ENCODE assay signal across 25 cellular contexts in genomic region chr1:243440406-243440805, GRCh38.
A peak's percentile ranks its signal among the peaks of the same experiment; 100 is the strongest.
DNase-seq lines count a peak whose midpoint lies in the region; FAIRE-seq and TF ChIP-seq lines count a peak whose summit lies in the region.
"Had no signal": no experiment of that assay in that cellular context is flagged by ENCODE, and none has a peak within 500 bp of the region (broad histone marks: within the 10 kb centered on the region; RNA-seq: fewer than 3 reads in every experiment).

No MANE protein-coding gene starts in this region.

- no peaks in the 10 kb centered on the region for H3K79me2 ChIP-seq in H1 (ENCODE audit: control insufficient read depth in 1 of 2, insufficient read depth in 2 of 2, low read length in 2 of 2)

- WGBS in H1 (ENCODE audit: extremely low coverage in 1 of 2, insufficient coverage in 1 of 2, insufficient read length in 1 of 2, insufficient replicate concordance in 2 of 2, low coverage in 1 of 2, low lambda C conversion rate in 2 of 2, missing lambda C conversion rate in 1 of 2), 2 experiments: 83% methylated on average over 2 of the region's 2 CpGs; no CpG with 5 or more reads in 1 of the 2 experiments

- BruUV-seq in A673 (replicated peaks; lab: Mats Ljungman, UMichigan): no TSS peak

- no peak overlapping the region for H2AK5ac ChIP-seq in H1 (ENCODE audit: low read depth, low read length)

- POLR2A ChIA-PET in H1 (lab: Charles Lee; ENCODE audit: partially characterized antibody): interaction anchor here (1.5 kb wide), 1 partner anchor 13 kb away, joined by 4 read pairs; no protein-coding TSS in a partner anchor
- POLR2A ChIA-PET in A673 (lab: Charles Lee; ENCODE audit: low non-redundant PET): no interaction called here

- no peak for FAIRE-seq in H1 (lab: Jason Lieb, UNC)
- FAIRE-seq: GM12892, GM18507, RCC 7860 had no signal

- intact Hi-C loops in A673 (cut with micrococcal nuclease; ENCODE audit: unreplicated experiment): no loop called here

- TF ChIP-seq POLR2A in H1 (IDR thresholded peaks at IDR 0.05; ENCODE audit: control extremely low read depth in 1 of 2, low read depth in 2 of 2, low read length in 2 of 2) (no peak), erythroblast (IDR thresholded peaks at IDR 0.05; ENCODE audit: low read length) (no peak)

- H4K8ac ChIP-seq in H1 (ENCODE audit: extremely low read depth, insufficient read depth, low read length): no peak overlapping the region

- no peak overlapping the region for H2AFZ ChIP-seq in H1 (ENCODE audit: low read length)

- no peaks in the 10 kb centered on the region for H3K36me3 ChIP-seq in HAP-1 (replicated peaks)
- no peaks in the 10 kb centered on the region for H3K36me3 ChIP-seq in NT2/D1 (ENCODE audit: insufficient read depth, insufficient read length, low read length)
- no peaks in the 10 kb centered on the region for H3K36me3 ChIP-seq in H1 (ENCODE audit: control insufficient read depth in 2 of 4, insufficient read depth in 4 of 4, low read length in 3 of 4)
- no peaks in the 10 kb centered on the region for H3K36me3 ChIP-seq in A673 (ENCODE audit: insufficient read depth, low read length, poor library complexity, severe bottlenecking)
- no peaks in the 10 kb centered on the region for H3K36me3 ChIP-seq in brain microvascular endothelial cell (replicated peaks)

- no peak overlapping the region for H3K14ac ChIP-seq in H1 (ENCODE audit: insufficient read length)

- DNase-seq in HAP-1 (ENCODE audit: low spot score in 2 of 2) (peak; percentile 69 to 74), NT2/D1 (ENCODE audit: low read depth, low spot score) (peak; percentile 67), H1 (ENCODE audit: low read depth in 1 of 2, low spot score in 2 of 2) (peak in 1 of 2 experiments; percentile 19), islet precursor cell (peak; percentile 68), A673 (ENCODE audit: low spot score) (no peak), retina (no peak), brain microvascular endothelial cell (no peak), erythroblast (lab: John Stamatoyannopoulos, UW) (no peak)
- DNase-seq: C1 segment of cervical spinal cord; CD8-positive, alpha-beta memory T cell; DMS53; EL; GOT3; HFFc6; KG1; MV-4-11; NCI-H2029; NCI-H2171 treated with DMSO at 0.1 percent for 48 hours; NCI-H446 treated with DMSO at 0.1 percent for 48 hours; NK-92 treated with Interleukin-12 subunit alpha and Interleukin-12 subunit beta, amount 100 ng/mL, for 24 hours; Right ventricle myocardium superior; SK-N-SH had no signal

- H4K20me1 ChIP-seq in H1 (replicated peaks in 1 of 2; ENCODE audit: control insufficient read depth in 1 of 2, insufficient read depth in 2 of 2, low read length in 2 of 2): no peaks in the 10 kb centered on the region

- H3K23me2 ChIP-seq in H1 (ENCODE audit: low read depth, low read length): no peaks in the 10 kb centered on the region

- 0 out of 2 replicates have a peak overlapping the region, but pooled peaks have one; percentile 14 for H2BK12ac ChIP-seq in H1 (ENCODE audit: low read depth, low read length)

- TF ChIP-seq CTCF in H1 (IDR thresholded peaks at IDR 0.05; ENCODE audit: control extremely low read depth in 1 of 3, insufficient read depth in 1 of 3, low read depth in 1 of 3, low read length in 3 of 3): no peak
- no peak for TF ChIP-seq CTCF in A673 (conservative IDR thresholded peaks at IDR 0.05; ENCODE audit: low read depth, low read length)
- TF ChIP-seq CTCF in brain microvascular endothelial cell (IDR thresholded peaks at IDR 0.05; ENCODE audit: low read depth, low read length, missing control alignments): no peak

- H4K91ac ChIP-seq in H1 (replicated peaks; ENCODE audit: insufficient read length, low read length): no peak overlapping the region

- H3K4ac ChIP-seq in H1 (replicated peaks; ENCODE audit: insufficient read length, low read depth, low read length): no peak overlapping the region

- no peak overlapping the region for H3K56ac ChIP-seq in H1 (replicated peaks; ENCODE audit: insufficient read length, low read depth, low read length)

- TF ChIP-seq EP300 in H1 (IDR thresholded peaks at IDR 0.05; ENCODE audit: borderline replicate concordance in 1 of 2, low read depth in 2 of 2, low read length in 2 of 2): no peak

- H2BK20ac ChIP-seq in H1 (ENCODE audit: low read length): no peak overlapping the region

- in situ Hi-C loops in HAP-1 (cut with MboI; ENCODE audit: low sequenced_read_pairs): no loop called here
- in situ Hi-C loops in brain microvascular endothelial cell (cut with HindIII; ENCODE audit: low pct_ligation_motif_present, low sequenced_read_pairs): no loop called here

- H3K4me3 ChIP-seq in HAP-1: no peak overlapping the region
- H3K4me3 ChIP-seq in NT2/D1 (ENCODE audit: insufficient read length, low read depth): no peak overlapping the region
- H3K4me3 ChIP-seq in H1 (ENCODE audit: extremely low read depth in 1 of 4, insufficient read depth in 2 of 4, low read depth in 3 of 4, low read length in 4 of 4): no peak overlapping the region
- H3K4me3 ChIP-seq in A673 (ENCODE audit: low read depth, low read length, poor library complexity, severe bottlenecking): no peak overlapping the region
- no peak overlapping the region for H3K4me3 ChIP-seq in brain microvascular endothelial cell (ENCODE audit: low read depth, low read length)

- H3K4me2 ChIP-seq in H1 (ENCODE audit: insufficient read depth in 1 of 2, low read depth in 2 of 2, low read length in 2 of 2): no peak overlapping the region
- H3K4me2 ChIP-seq: SK-N-SH had no signal

- no peak for TF ChIP-seq RAD21 in H1 (IDR thresholded peaks at IDR 0.05 in 1 of 2, conservative IDR thresholded peaks at IDR 0.05 in 1 of 2; ENCODE audit: low read depth in 2 of 2, low read length in 2 of 2)

- no peak overlapping the region for H3K18ac ChIP-seq in H1 (ENCODE audit: extremely low read depth, low read length)

- H3K23ac ChIP-seq in H1 (ENCODE audit: insufficient read length): no peak overlapping the region

- CTCF ChIA-PET in H1 (lab: Charles Lee; ENCODE audit: partially characterized antibody): interaction anchor here (0.9 kb wide), 1 partner anchor 308 kb away, joined by 3 read pairs; no protein-coding TSS in a partner anchor
- CTCF ChIA-PET in A673 (lab: Charles Lee): no interaction called here

- H2BK120ac ChIP-seq in H1 (replicated peaks; ENCODE audit: low read depth, low read length): no peak overlapping the region

- H3K9ac ChIP-seq in NT2/D1 (ENCODE audit: insufficient read length, low read depth) (no peak overlapping the region), H1 (replicated peaks in 1 of 4; ENCODE audit: extremely low read depth in 1 of 4, low read depth in 3 of 4, low read length in 3 of 4) (no peak overlapping the region)
- H3K9ac ChIP-seq: SK-N-SH had no signal

- H3K27me3 ChIP-seq in HAP-1 (ENCODE audit: low read depth) (no peaks in the 10 kb centered on the region), NT2/D1 (ENCODE audit: insufficient read depth, insufficient read length) (no peaks in the 10 kb centered on the region), H1 (replicated peaks in 1 of 4; ENCODE audit: control insufficient read depth in 3 of 4, extremely low read depth in 1 of 4, insufficient read depth in 3 of 4, low read length in 3 of 4) (no peaks in the 10 kb centered on the region), A673 (replicated peaks; ENCODE audit: insufficient read depth, low read depth, low read length, poor library complexity) (no peaks in the 10 kb centered on the region), brain microvascular endothelial cell (replicated peaks) (no peaks in the 10 kb centered on the region)

- H3K4me1 ChIP-seq in HAP-1 (peaks cover 20% of the 10 kb centered on the region), NT2/D1 (ENCODE audit: insufficient read depth, insufficient read length) (no peaks in the 10 kb centered on the region), H1 (replicated peaks in 1 of 4; ENCODE audit: control insufficient read depth in 3 of 4, insufficient read depth in 4 of 4, low read length in 3 of 4) (peaks cover 0 to 10% (median 0%) of the 10 kb centered on the region in 4 experiments; a peak in 1 of 7 replicates), A673 (ENCODE audit: insufficient read depth, low read length, poor library complexity, severe bottlenecking) (peaks cover 5% of the 10 kb centered on the region)

- H3K79me1 ChIP-seq in H1 (ENCODE audit: low read depth, low read length): no peaks in the 10 kb centered on the region

- no peak overlapping the region for H4K5ac ChIP-seq in H1 (ENCODE audit: insufficient read length, low read depth, low read length)

- H3K9me3 ChIP-seq in HAP-1: no peaks in the 10 kb centered on the region
- H3K9me3 ChIP-seq in NT2/D1 (ENCODE audit: insufficient read depth, low read length): no peaks in the 10 kb centered on the region
- no peaks in the 10 kb centered on the region for H3K9me3 ChIP-seq in H1 (ENCODE audit: insufficient read depth in 2 of 2, low read depth in 1 of 2, low read length in 1 of 2)
- H3K9me3 ChIP-seq in A673 (ENCODE audit: low read depth, low read length, poor library complexity, severe bottlenecking): no peaks in the 10 kb centered on the region
- H3K9me3 ChIP-seq: SK-N-SH had no signal

- no peak overlapping the region for H2BK5ac ChIP-seq in H1 (ENCODE audit: low read depth, low read length)

- H3K27ac ChIP-seq in H1 (ENCODE audit: low read depth, low read length) (no peak overlapping the region), A673 (ENCODE audit: low read depth, low read length, poor library complexity, severe bottlenecking) (no peak overlapping the region), brain microvascular endothelial cell (no peak overlapping the region)

- no peak overlapping the region for H2BK15ac ChIP-seq in H1 (ENCODE audit: low read length)

TF ChIP-seq in H1, 55 proteins besides CTCF, POLR2A, EP300 and RAD21:
- TF ChIP-seq ATF2 (IDR thresholded peaks at IDR 0.05; ENCODE audit: low read length): no peak
- TF ChIP-seq TEAD4 (IDR thresholded peaks at IDR 0.05; ENCODE audit: low read depth, low read length): peak; percentile 71

Comparison
In these comparisons a context has a peak if more than half of its experiments do, and no peak if none do; other contexts are left out.
1. DNase-seq: peak in HAP-1 (2 of 2), NT2/D1 (single experiment) and islet precursor cell (single experiment); none in A673 (single experiment), retina (single experiment), brain microvascular endothelial cell (single experiment) and erythroblast (0 of 2).